ENCODE assay signal across 26 cellular contexts in genomic region chr20:52167232-52167840, GRCh38.
"Had no signal": no experiment of that assay in that cellular context is flagged by ENCODE, and none has a peak within 500 bp of the region (broad histone marks: within the 10 kb centered on the region; RNA-seq: fewer than 3 reads in every experiment).

No MANE protein-coding gene starts in this region.

- H3K4me1 ChIP-seq: colonic mucosa, esophagus squamous epithelium, gastrocnemius medialis, heart right ventricle, left lung, lower lobe of right lung had no signal

- H3K36me3 ChIP-seq: colonic mucosa had no signal

- ATAC-seq: effector memory CD8-positive, alpha-beta T cell; esophagus mucosa; gastrocnemius medialis; heart right ventricle; left cardiac atrium; left lung; left ventricle myocardium superior; lower lobe of right lung; mucosa of descending colon had no signal

- H3K27ac ChIP-seq: colonic mucosa, epithelial cell of prostate, esophagus squamous epithelium, gastrocnemius medialis, heart right ventricle, left lung, lower lobe of right lung had no signal

- H3K9me3 ChIP-seq: colonic mucosa, gastrocnemius medialis, lower lobe of right lung, mucosa of descending colon had no signal

- FAIRE-seq: endometrium, islet of Langerhans, keratinocyte had no signal

- H3K4me3 ChIP-seq: colonic mucosa, esophagus squamous epithelium, gastrocnemius medialis, heart right ventricle, left lung, lower lobe of right lung, mucosa of descending colon had no signal

- H3K27me3 ChIP-seq: colonic mucosa, esophagus squamous epithelium, gastrocnemius medialis, heart right ventricle, left lung had no signal

- DNase-seq: colonic mucosa; cortex of kidney; effector CD8-positive, alpha-beta T cell; effector memory CD8-positive, alpha-beta T cell; endodermal cell; erythroblast; esophagus squamous epithelium; foreskin fibroblast; foreskin melanocyte; gastrocnemius medialis; glutamatergic neuron; head of caudate nucleus; heart right ventricle; hippocampal formation; left cardiac atrium; left lung; left ventricle myocardium superior; lower lobe of right lung; mesenchymal stem cell; mucosa of descending colon; naive B cell had no signal
